8 cellular contexts compared by ENCODE assay signal in genomic region chr15:88638626-88639372, GRCh38. TPM values are rescaled to one million over a fixed set of nuclear protein-coding genes. Genes with fewer than 3 reads are reported as not detected.
DNase-seq lines count a peak whose midpoint lies in the region; ATAC-seq and TF ChIP-seq lines count a peak whose summit lies in the region.

TSS of gene ISG20 (plus strand) at chr15:88639016. CDS start at chr15:88639367, 351 bp downstream.

- peaks cover 51% of the 10 kb centered on the region for H3K79me2 ChIP-seq in OCI-LY3 (ENCODE audit: low read length)

- peak; percentile 27 for TF ChIP-seq CTCF in OCI-LY3 (IDR thresholded peaks at IDR 0.05; ENCODE audit: low read depth, low read length)

- H3K9me3 ChIP-seq in OCI-LY3 (ENCODE audit: insufficient read depth, low read length) (no peaks in the 10 kb centered on the region), mononuclear cell (ENCODE audit: low read depth, low read length) (no peaks in the 10 kb centered on the region)

- ATAC-seq in GM19467 (IDR thresholded peaks at IDR 0.05; ENCODE audit: unreplicated experiment), result peak; percentile 65

- peaks cover 31% of the 10 kb centered on the region for H3K36me3 ChIP-seq in OCI-LY3 (replicated peaks; ENCODE audit: low read depth, low read length)

- peak within 1 kb of the TSS; percentile 76 for H3K4me3 ChIP-seq in OCI-LY3 (ENCODE audit: low read length)
- peak within 1 kb of the TSS; percentile 53 for H3K4me3 ChIP-seq in mononuclear cell (ENCODE audit: low read length)

- peak within 1 kb of the TSS; percentile 94 for H3K9ac ChIP-seq in OCI-LY3 (ENCODE audit: low read length)

- H2AFZ ChIP-seq in OCI-LY3 (ENCODE audit: low read depth, low read length), result no peak within 1 kb of the TSS

- H3K4me2 ChIP-seq in OCI-LY3 (ENCODE audit: low read length), result peak within 1 kb of the TSS; percentile 90

- DNase-seq in COR-L47 (lab: John Stamatoyannopoulos, UW) (peak; percentile 58), HPDE6-E6E7 (ENCODE audit: extremely low spot score) (peak; percentile 99), epidermal melanocyte (ENCODE audit: insufficient read length, low spot score) (peak; percentile 90)
- peak; percentile 93 for DNase-seq in activated CD8-positive, alpha-beta memory T cell treated with anti-CD3 and anti-CD28 coated beads, Interleukin-2, amount 50 U/mL, for 48 hours
- DNase-seq in stimulated activated CD8-positive, alpha-beta memory T cell treated with anti-CD3 and anti-CD28 coated beads, Interleukin-4, amount 100 ng/mL, for 1 hour (ENCODE audit: low read depth in 2 of 2, low spot score in 1 of 2), result peak; percentile 83 to 94

- H3K27ac ChIP-seq in OCI-LY3 (ENCODE audit: low read length), result peak within 1 kb of the TSS; percentile 99

- no peaks in the 10 kb centered on the region for H3K27me3 ChIP-seq in OCI-LY3 (ENCODE audit: low read depth, low read length)
- no peaks in the 10 kb centered on the region for H3K27me3 ChIP-seq in mononuclear cell (ENCODE audit: insufficient read depth, low read length)

- H4K20me1 ChIP-seq in OCI-LY3 (ENCODE audit: insufficient read depth, low read length), result no peaks in the 10 kb centered on the region

- H3K4me1 ChIP-seq in OCI-LY3 (ENCODE audit: low read length) (peaks cover 87% of the 10 kb centered on the region), mononuclear cell (ENCODE audit: insufficient read depth, low read length) (peaks cover 90% of the 10 kb centered on the region)

RNA-seq across cellular contexts. Expression of gene ISG20, which starts in this region (rescaled TPM):
- 37.8 TPM for total RNA-seq in mononuclear cell

Comparison
In these comparisons a context has a peak if more than half of its experiments do, and no peak if none do; other contexts are left out.
1. Peak in every context shown above with its lines: DNase-seq, ATAC-seq, H3K4me3 ChIP-seq and H3K27ac ChIP-seq.